26 cellular contexts compared by ENCODE assay signal in the genomic region with DNA sequence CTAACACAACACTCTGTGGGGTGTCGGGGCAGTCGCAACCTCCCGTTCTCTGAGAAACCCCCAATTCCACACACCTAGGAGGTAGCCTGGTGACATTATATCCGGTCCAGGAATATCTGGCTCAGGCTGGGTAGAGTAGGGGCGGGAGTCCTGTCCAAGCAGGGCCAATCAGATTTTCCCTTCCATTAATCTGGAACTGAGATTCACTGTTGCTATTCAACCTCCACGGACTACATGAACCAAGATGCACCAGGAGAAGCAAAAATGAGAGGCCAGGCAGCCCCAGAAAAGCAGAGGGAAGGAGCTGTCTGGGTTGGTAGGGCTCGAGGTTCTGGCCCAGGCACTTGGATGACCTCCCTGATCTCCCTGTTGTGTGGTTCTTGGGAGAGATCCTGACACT.
"Had no signal": no experiment of that assay in that cellular context is flagged by ENCODE, and none has a peak within 500 bp of the region (broad histone marks: within the 10 kb centered on the region; RNA-seq: fewer than 3 reads in every experiment).

No MANE protein-coding gene starts in this region.

- FAIRE-seq: colon, frontal cortex had no signal

- H3K4me3 Mint-ChIP-seq: activated naive CD8-positive, alpha-beta T cell treated with anti-CD3 and anti-CD28 coated beads for 36 hours; activated T-cell treated with anti-CD3 and anti-CD28 coated beads, Interleukin-2, amount 50 U/mL, for 4 hours; central memory CD8-positive, alpha-beta T cell; effector memory CD8-positive, alpha-beta T cell; memory B cell; neural crest cell; T-cell; T-helper 2 cell treated with Interferon-gamma antibody and Interleukin-4, amounts not matched to agents 5 μg/mL and 100 μg/mL, for 36 hours; type B pancreatic cell had no signal

- H3K36me3 Mint-ChIP-seq: activated naive CD8-positive, alpha-beta T cell treated with anti-CD3 and anti-CD28 coated beads for 36 hours; memory B cell; T-cell; type B pancreatic cell had no signal

- ATAC-seq: activated T-cell treated with anti-CD3 and anti-CD28 coated beads, Interleukin-2, amount 50 U/mL, for 4 hours; effector memory CD8-positive, alpha-beta T cell; mucosa of descending colon; T-cell had no signal

- H3K27ac Mint-ChIP-seq: activated naive CD8-positive, alpha-beta T cell treated with anti-CD3 and anti-CD28 coated beads for 36 hours; memory B cell; T-cell; T-helper 2 cell treated with Interferon-gamma antibody and Interleukin-4, amounts not matched to agents 5 μg/mL and 100 μg/mL, for 36 hours; type B pancreatic cell had no signal

- H3K9me3 Mint-ChIP-seq: activated naive CD8-positive, alpha-beta T cell treated with anti-CD3 and anti-CD28 coated beads for 36 hours; activated T-cell treated with anti-CD3 and anti-CD28 coated beads, Interleukin-2, amount 50 U/mL, for 4 hours; central memory CD8-positive, alpha-beta T cell; effector memory CD8-positive, alpha-beta T cell; memory B cell; neural crest cell; T-cell; T-helper 2 cell treated with Interferon-gamma antibody and Interleukin-4, amounts not matched to agents 5 μg/mL and 100 μg/mL, for 36 hours; type B pancreatic cell had no signal

- H3K4me1 ChIP-seq: breast epithelium, prostate gland had no signal

- H3K9me3 ChIP-seq: breast epithelium, esophagus muscularis mucosa, mucosa of descending colon, prostate gland, thoracic aorta had no signal

- H3K36me3 ChIP-seq: breast epithelium, esophagus muscularis mucosa, prostate gland, thoracic aorta had no signal

- H3K27me3 Mint-ChIP-seq: activated naive CD8-positive, alpha-beta T cell treated with anti-CD3 and anti-CD28 coated beads for 36 hours; central memory CD8-positive, alpha-beta T cell; effector memory CD8-positive, alpha-beta T cell; memory B cell; T-cell had no signal

- H3K27ac ChIP-seq: esophagus muscularis mucosa, prostate gland, VCaP had no signal

- DNase-seq: activated CD4-positive, alpha-beta T cell treated with anti-CD3 and anti-CD28 coated beads for 1 hour; activated CD4-positive, alpha-beta T cell treated with anti-CD3 and anti-CD28 coated beads, Interleukin-2, amount 50 U/mL, for 1 hour; activated naive CD4-positive, alpha-beta T cell treated with Interleukin-2 at 50 U/mL for 16 hours; activated naive CD8-positive, alpha-beta T cell treated with anti-CD3 and anti-CD28 coated beads for 36 hours; activated T-cell treated with anti-CD3 and anti-CD28 coated beads, Interleukin-2, amount 50 U/mL, for 4 hours; amniotic stem cell; dorsolateral prefrontal cortex; effector memory CD8-positive, alpha-beta T cell; hippocampal formation; mucosa of descending colon; stimulated activated CD4-positive, alpha-beta T cell treated with anti-CD3 and anti-CD28 coated beads, Interleukin-2, amount 100 ng/mL, for 48 hours; stimulated activated CD8-positive, alpha-beta memory T cell treated with anti-CD3 and anti-CD28 coated beads, Interleukin-4, amount 100 ng/mL, for 48 hours; stimulated activated naive CD4-positive, alpha-beta T cell treated with Interleukin-2 at 50 U/mL for 16 hours; T-cell had no signal

- H3K27me3 ChIP-seq: breast epithelium, dorsolateral prefrontal cortex, esophagus muscularis mucosa had no signal

- H3K4me3 ChIP-seq: breast epithelium, dorsolateral prefrontal cortex, esophagus muscularis mucosa, mucosa of descending colon, prostate gland, thoracic aorta had no signal
